Comparison of ENCODE assay signal across 17 cellular contexts in genomic region chr17:82092628-82092994, GRCh38.
"Had no signal": no experiment of that assay in that cellular context is flagged by ENCODE, and none has a peak within 500 bp of the region (broad histone marks: within the 10 kb centered on the region; RNA-seq: fewer than 3 reads in every experiment).

No MANE protein-coding gene starts in this region.

- H3K4me3 ChIP-seq: Peyer's patch had no signal

- H3K4me3 Mint-ChIP-seq: activated B cell treated with CpG ODN at 0.5 μM for 24 hours; activated CD4-positive, alpha-beta memory T cell treated with anti-CD3 and anti-CD28 coated beads, Interleukin-2, amount 10 ng/mL, durations not matched to agents 7 days and 5 days; activated naive CD8-positive, alpha-beta T cell treated with anti-CD3 and anti-CD28 coated beads, Interleukin-2, amount 10 ng/mL, durations not matched to agents 7 days and 5 days; T-helper 17 cell had no signal

- H3K27ac ChIP-seq: breast epithelium, Peyer's patch had no signal

- H3K27ac Mint-ChIP-seq: activated B cell treated with CpG ODN at 0.5 μM for 24 hours; activated CD4-positive, alpha-beta memory T cell treated with anti-CD3 and anti-CD28 coated beads, Interleukin-2, amount 10 ng/mL, durations not matched to agents 7 days and 5 days; activated naive CD8-positive, alpha-beta T cell treated with anti-CD3 and anti-CD28 coated beads, Interleukin-2, amount 10 ng/mL, durations not matched to agents 7 days and 5 days; T-helper 17 cell had no signal

- H3K9me3 ChIP-seq: breast epithelium, Peyer's patch had no signal

- H3K9me3 Mint-ChIP-seq: activated B cell treated with CpG ODN at 0.5 μM for 24 hours; activated CD4-positive, alpha-beta memory T cell treated with anti-CD3 and anti-CD28 coated beads, Interleukin-2, amount 10 ng/mL, durations not matched to agents 7 days and 5 days; activated naive CD8-positive, alpha-beta T cell treated with anti-CD3 and anti-CD28 coated beads, Interleukin-2, amount 10 ng/mL, durations not matched to agents 7 days and 5 days had no signal

- ATAC-seq: T-helper 17 cell had no signal

- H3K27me3 Mint-ChIP-seq: activated B cell treated with CpG ODN at 0.5 μM for 24 hours; activated CD4-positive, alpha-beta memory T cell treated with anti-CD3 and anti-CD28 coated beads, Interleukin-2, amount 10 ng/mL, durations not matched to agents 7 days and 5 days; activated naive CD8-positive, alpha-beta T cell treated with anti-CD3 and anti-CD28 coated beads, Interleukin-2, amount 10 ng/mL, durations not matched to agents 7 days and 5 days; T-helper 17 cell had no signal

- DNase-seq: activated B cell treated with CpG ODN at 0.5 μM for 24 hours; activated CD4-positive, alpha-beta memory T cell treated with anti-CD3 and anti-CD28 coated beads, Interleukin-2, amount 10 ng/mL, durations not matched to agents 7 days and 5 days; activated CD4-positive, alpha-beta T cell treated with anti-CD3 and anti-CD28 coated beads, Interleukin-2, amount 50 U/mL, for 1 hour; activated CD8-positive, alpha-beta memory T cell treated with anti-CD3 and anti-CD28 coated beads, Interleukin-2, amount 50 U/mL, for 4 hours; activated naive CD8-positive, alpha-beta T cell treated with anti-CD3 and anti-CD28 coated beads, Interleukin-2, amount 10 ng/mL, durations not matched to agents 7 days and 5 days; Kasumi-1; KBM-7; NCI-H1105 treated with DMSO at 0.1 percent for 48 hours; NCI-H1436 treated with DMSO at 0.1 percent for 48 hours; NCI-H187; NCI-H2081; NCI-H510A treated with DMSO at 0.1 percent for 48 hours; Peyer's patch; SIG-M5; T-helper 9 cell had no signal

- H3K27me3 ChIP-seq: breast epithelium, Peyer's patch had no signal

- H3K36me3 Mint-ChIP-seq: activated naive CD8-positive, alpha-beta T cell treated with anti-CD3 and anti-CD28 coated beads, Interleukin-2, amount 10 ng/mL, durations not matched to agents 7 days and 5 days had no signal
